ENCODE assay signal across 1 cellular context in the genomic region with DNA sequence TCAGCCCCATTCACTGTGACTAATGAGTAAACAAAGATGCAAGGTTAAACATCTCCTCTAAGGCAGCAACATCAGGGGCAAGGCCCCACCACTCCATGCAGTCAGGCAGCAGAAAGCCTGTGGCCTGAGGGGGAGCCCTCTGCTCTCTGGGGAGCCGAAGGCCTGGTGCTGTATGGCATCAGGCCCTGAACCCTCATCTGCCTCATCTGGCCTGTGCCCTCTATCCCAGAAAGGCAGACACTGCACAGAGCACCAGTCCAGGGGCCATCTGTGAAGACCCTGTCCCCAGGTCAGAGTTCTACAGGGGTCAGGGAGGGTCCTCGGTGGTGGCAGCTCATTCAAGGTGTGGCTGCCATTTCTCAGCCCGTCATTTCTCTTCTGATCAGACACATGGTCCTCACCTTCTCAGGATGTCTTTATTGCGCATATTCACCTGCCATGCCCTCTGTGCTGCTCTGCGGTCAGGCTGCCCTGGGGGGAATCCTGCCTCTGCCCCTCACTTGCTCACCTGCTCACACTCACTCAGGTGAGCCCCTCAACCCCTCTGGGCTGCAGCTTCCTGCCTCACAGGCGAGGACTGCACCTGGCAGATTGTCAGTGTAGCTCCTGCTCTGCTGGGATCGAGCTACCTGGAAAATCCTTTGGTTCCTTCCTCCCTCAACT.
TF ChIP-seq lines count a peak whose summit lies in the region.

No MANE protein-coding gene starts in this region.

TF ChIP-seq in HepG2, 621 proteins besides CTCF, POLR2A, EP300 and RAD21 (continued from another document):
- TF ChIP-seq, protein P1, sequence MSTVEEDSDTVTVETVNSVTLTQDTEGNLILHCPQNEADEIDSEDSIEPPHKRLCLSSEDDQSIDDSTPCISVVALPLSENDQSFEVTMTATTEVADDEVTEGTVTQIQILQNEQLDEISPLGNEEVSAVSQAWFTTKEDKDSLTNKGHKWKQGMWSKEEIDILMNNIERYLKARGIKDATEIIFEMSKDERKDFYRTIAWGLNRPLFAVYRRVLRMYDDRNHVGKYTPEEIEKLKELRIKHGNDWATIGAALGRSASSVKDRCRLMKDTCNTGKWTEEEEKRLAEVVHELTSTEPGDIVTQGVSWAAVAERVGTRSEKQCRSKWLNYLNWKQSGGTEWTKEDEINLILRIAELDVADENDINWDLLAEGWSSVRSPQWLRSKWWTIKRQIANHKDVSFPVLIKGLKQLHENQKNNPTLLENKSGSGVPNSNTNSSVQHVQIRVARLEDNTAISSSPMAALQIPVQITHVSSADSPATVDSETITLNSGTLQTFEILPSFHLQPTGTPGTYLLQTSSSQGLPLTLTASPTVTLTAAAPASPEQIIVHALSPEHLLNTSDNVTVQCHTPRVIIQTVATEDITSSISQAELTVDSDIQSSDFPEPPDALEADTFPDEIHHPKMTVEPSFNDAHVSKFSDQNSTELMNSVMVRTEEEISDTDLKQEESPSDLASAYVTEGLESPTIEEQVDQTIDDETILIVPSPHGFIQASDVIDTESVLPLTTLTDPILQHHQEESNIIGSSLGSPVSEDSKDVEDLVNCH (CRISPR knock-in tag; IDR thresholded peaks at IDR 0.05) = no peak
- TF ChIP-seq PLRG1 (conservative IDR thresholded peaks at IDR 0.05) = no peak
